In genomic region chr20:44896583-44896982, GRCh38 we compare ENCODE assay signal across 13 cellular contexts. TPM values are rescaled to one million over a fixed set of nuclear protein-coding genes. Genes with fewer than 3 reads are reported as not detected.
A peak's percentile ranks its signal among the peaks of the same experiment; 100 is the strongest.
DNase-seq lines count a peak whose midpoint lies in the region; ATAC-seq and TF ChIP-seq lines count a peak whose summit lies in the region.
"Had no signal": no experiment of that assay in that cellular context is flagged by ENCODE, and none has a peak within 500 bp of the region (broad histone marks: within the 10 kb centered on the region; RNA-seq: fewer than 3 reads in every experiment).

No MANE protein-coding gene starts in this region.

- H3K9me3 Mint-ChIP-seq in CD4-positive, alpha-beta T cell: no peaks in the 10 kb centered on the region
- no peaks in the 10 kb centered on the region for H3K9me3 Mint-ChIP-seq in naive thymus-derived CD8-positive, alpha-beta T cell
- H3K9me3 Mint-ChIP-seq in T-helper 2 cell treated with Interferon-gamma antibody and Interleukin-4, amounts not matched to agents 5 μg/mL and 100 μg/mL, for 36 hours: no peaks in the 10 kb centered on the region

- POLR2A ChIA-PET in CD4-positive, alpha-beta T cell (lab: Charles Lee): interaction anchor here (0.8 to 1.8 kb wide), 4 partner anchors 8 to 33 kb away, joined by 3 to 12 read pairs (median 6); partner anchors contain the start of gene YWHAB
- POLR2A ChIA-PET in naive thymus-derived CD8-positive, alpha-beta T cell (lab: Charles Lee): interaction anchor here (1.2 to 1.5 kb wide), 3 partner anchors 11 to 14 kb away, joined by 3 to 9 read pairs (median 8); partner anchors contain the start of genes PABPC1L and YWHAB

- peak overlapping the region in 1 of 4 donors; percentile 22 for H3K4me3 ChIP-seq in gastrocnemius medialis
- H3K4me3 ChIP-seq: cardiac muscle cell, mucosa of descending colon had no signal

- no peaks in the 10 kb centered on the region for H3K27me3 Mint-ChIP-seq in CD4-positive, alpha-beta T cell
- H3K27me3 Mint-ChIP-seq in naive thymus-derived CD8-positive, alpha-beta T cell: no peaks in the 10 kb centered on the region
- H3K27me3 Mint-ChIP-seq in T-helper 2 cell treated with Interferon-gamma antibody and Interleukin-4, amounts not matched to agents 5 μg/mL and 100 μg/mL, for 36 hours (ENCODE audit: low read depth): no peaks in the 10 kb centered on the region

- in situ Hi-C loops in gastrocnemius medialis (cut with MboI; ENCODE audit: low sequenced_read_pairs in 4 of 4): no loop called here

- H3K36me3 Mint-ChIP-seq in CD4-positive, alpha-beta T cell (ENCODE audit: low read depth): peaks cover 61% of the 10 kb centered on the region
- H3K36me3 Mint-ChIP-seq in naive thymus-derived CD8-positive, alpha-beta T cell: peaks cover 0 to 52% (median 3%) of the 10 kb centered on the region in 3 donors
- H3K36me3 Mint-ChIP-seq in T-helper 2 cell treated with Interferon-gamma antibody and Interleukin-4, amounts not matched to agents 5 μg/mL and 100 μg/mL, for 36 hours (ENCODE audit: low read depth): peaks cover 47% of the 10 kb centered on the region

- H3K4me1 Mint-ChIP-seq in CD4-positive, alpha-beta T cell (ENCODE audit: low read depth): peaks cover 86% of the 10 kb centered on the region
- peaks cover 42 to 91% (median 87%) of the 10 kb centered on the region in 4 donors for H3K4me1 Mint-ChIP-seq in naive thymus-derived CD8-positive, alpha-beta T cell
- H3K4me1 Mint-ChIP-seq in T-helper 2 cell treated with Interferon-gamma antibody and Interleukin-4, amounts not matched to agents 5 μg/mL and 100 μg/mL, for 36 hours (ENCODE audit: low read depth): peaks cover 56% of the 10 kb centered on the region

- DNase-seq in CD4-positive, alpha-beta T cell: no peak
- DNase-seq in M059J (ENCODE audit: low read depth) (peak; percentile 17), gastrocnemius medialis (no peak)
- DNase-seq in naive thymus-derived CD8-positive, alpha-beta T cell: no peak
- no peak for DNase-seq in T-helper 2 cell treated with Interferon-gamma antibody and Interleukin-4, amounts not matched to agents 5 μg/mL and 100 μg/mL, for 36 hours (ENCODE audit: low spot score)
- DNase-seq: activated CD4-positive, alpha-beta T cell treated with anti-CD3 and anti-CD28 coated beads, Interleukin-2, amount 50 U/mL, for 4 hours; H7; mucosa of descending colon; NCI-H1436 had no signal

- H3K4me3 Mint-ChIP-seq in CD4-positive, alpha-beta T cell: peak overlapping the region; percentile 12
- peak overlapping the region in 9 of 10 donors; percentile 13 to 61 (median 43) for H3K4me3 Mint-ChIP-seq in naive thymus-derived CD8-positive, alpha-beta T cell
- H3K4me3 Mint-ChIP-seq in T-helper 2 cell treated with Interferon-gamma antibody and Interleukin-4, amounts not matched to agents 5 μg/mL and 100 μg/mL, for 36 hours: no peak overlapping the region

- H3K27ac Mint-ChIP-seq in CD4-positive, alpha-beta T cell: peak overlapping the region; percentile 50
- H3K27ac Mint-ChIP-seq in naive thymus-derived CD8-positive, alpha-beta T cell: peak overlapping the region; percentile 27 to 92 (median 74)
- no peak overlapping the region for H3K27ac Mint-ChIP-seq in T-helper 2 cell treated with Interferon-gamma antibody and Interleukin-4, amounts not matched to agents 5 μg/mL and 100 μg/mL, for 36 hours

- CTCF ChIA-PET in CD4-positive, alpha-beta T cell (lab: Charles Lee): interaction anchor here (1.6 to 2.2 kb wide), 2 partner anchors 8 to 9 kb away, joined by 3 to 6 read pairs; no protein-coding TSS in a partner anchor

- H3K27me3 ChIP-seq in CD4-positive, alpha-beta T cell (ENCODE audit: control insufficient read depth, insufficient read depth, low read length): no peaks in the 10 kb centered on the region
- no peaks in the 10 kb centered on the region for H3K27me3 ChIP-seq in gastrocnemius medialis
- H3K27me3 ChIP-seq: cardiac muscle cell had no signal

- no peaks in the 10 kb centered on the region for H3K9me3 ChIP-seq in CD4-positive, alpha-beta T cell (ENCODE audit: control insufficient read depth, low read length)
- no peaks in the 10 kb centered on the region for H3K9me3 ChIP-seq in gastrocnemius medialis
- H3K9me3 ChIP-seq: mucosa of descending colon had no signal

- H3K36me3 ChIP-seq in gastrocnemius medialis: peaks cover 0 to 4% of the 10 kb centered on the region in 2 donors

- TF ChIP-seq POLR2A in gastrocnemius medialis (IDR thresholded peaks at IDR 0.05): no peak

- peaks cover 12 to 46% of the 10 kb centered on the region in 2 donors for H3K4me1 ChIP-seq in gastrocnemius medialis

- no peak for ATAC-seq in CD4-positive, alpha-beta T cell (ENCODE audit: poor library complexity)
- ATAC-seq in naive thymus-derived CD8-positive, alpha-beta T cell: no peak
- ATAC-seq in gastrocnemius medialis (no peak), HG02970 (IDR thresholded peaks at IDR 0.05; ENCODE audit: low FRiP score, unreplicated experiment) (no peak), HG02623 (IDR thresholded peaks at IDR 0.05; ENCODE audit: unreplicated experiment) (no peak)

- no peak overlapping the region for H3K27ac ChIP-seq in CD4-positive, alpha-beta T cell (ENCODE audit: low read depth, low read length)
- H3K27ac ChIP-seq in angular gyrus (ENCODE audit: low read depth, low read length) (peak overlapping the region; percentile 57), gastrocnemius medialis (no peak overlapping the region)
- H3K27ac ChIP-seq: cardiac muscle cell had no signal

- intact Hi-C loops in CD4-positive, alpha-beta T cell (cut with DNase I, micrococcal nuclease): no loop called here
- intact Hi-C loops in gastrocnemius medialis (cut with DNase I; ENCODE audit: low total_unique reads): no loop called here

- TF ChIP-seq CTCF in CD4-positive, alpha-beta T cell (IDR thresholded peaks at IDR 0.05): no peak
- no peak for TF ChIP-seq CTCF in gastrocnemius medialis (IDR thresholded peaks at IDR 0.05 in 4 of 5, conservative IDR thresholded peaks at IDR 0.05 in 1 of 5)

RNA-seq across cellular contexts. Expression of gene YWHAB, which starts 11.1 kb away (rescaled TPM):
- total RNA-seq in CD4-positive, alpha-beta T cell: 100 to 1,000 TPM; 163 to 167 TPM
- 135 and 185 TPM in 2 replicates for total RNA-seq in M059J (2014; rRNA removed; shearing (Covaris generic))
- 100 to 1,000 TPM; 209 to 221 TPM for total RNA-seq in naive thymus-derived CD8-positive, alpha-beta T cell
- 100 to 1,000 TPM; 510 to 529 (median 523) TPM for polyA plus RNA-seq in naive thymus-derived CD8-positive, alpha-beta T cell
- 10 to 100 TPM; 73.2 to 77.9 (median 75.2) TPM for total RNA-seq in gastrocnemius medialis

RNA-seq across cellular contexts. Expression of gene PABPC1L, which starts 13.3 kb away (rescaled TPM):
- 10 to 100 TPM; 22.8 to 27.5 TPM for total RNA-seq in CD4-positive, alpha-beta T cell
- 1.8 and 6.1 TPM in 2 replicates for total RNA-seq in M059J (2014; rRNA removed; shearing (Covaris generic))
- total RNA-seq in naive thymus-derived CD8-positive, alpha-beta T cell: 10 to 100 TPM; 63.2 to 63.4 TPM
- under 1 TPM; 0.28 to 0.74 (median 0.73) TPM for polyA plus RNA-seq in naive thymus-derived CD8-positive, alpha-beta T cell
- total RNA-seq in gastrocnemius medialis: 1 to 10 TPM in 1 of 4 donors, under 1 TPM in 3; 0.22 to 3.8 (median 0.54) TPM
